In the genomic region with DNA sequence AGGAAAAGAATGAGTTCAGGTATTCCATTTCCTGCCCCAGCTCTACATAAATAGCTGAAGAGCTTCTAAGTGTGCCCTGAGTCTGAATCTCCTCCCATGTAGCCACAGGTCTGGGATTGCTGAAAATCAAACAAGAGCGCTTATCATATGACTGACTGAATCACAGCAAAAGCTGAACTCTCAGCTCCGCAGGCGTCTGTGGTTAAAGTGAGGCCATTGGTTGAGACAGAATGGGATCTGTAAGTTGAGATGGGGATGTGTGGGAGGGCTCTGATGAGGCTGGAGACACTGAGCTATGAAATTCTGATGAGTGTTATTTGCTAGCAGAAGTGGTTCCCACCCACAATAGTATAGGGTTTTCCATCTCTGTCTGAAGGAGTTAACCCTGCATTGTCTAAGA, we compare ENCODE assay signal across 21 cellular contexts.
DNase-seq lines count a peak whose midpoint lies in the region; ATAC-seq, FAIRE-seq and TF ChIP-seq lines count a peak whose summit lies in the region.
"Had no signal": no experiment of that assay in that cellular context is flagged by ENCODE, and none has a peak within 500 bp of the region (broad histone marks: within the 10 kb centered on the region; RNA-seq: fewer than 3 reads in every experiment).

No MANE protein-coding gene starts in this region.

- TF ChIP-seq CTCF in right lobe of liver (IDR thresholded peaks at IDR 0.05) (no peak), HepG2 (CRISPR knock-in tag; IDR thresholded peaks at IDR 0.05) (no peak), mammary epithelial cell (conservative IDR thresholded peaks at IDR 0.05 in 1 of 2, IDR thresholded peaks at IDR 0.05 in 1 of 2; ENCODE audit: extremely low read depth in 1 of 2, insufficient read depth in 1 of 2, low read depth in 1 of 2, low read length in 2 of 2) (no peak), esophagus muscularis mucosa (IDR thresholded peaks at IDR 0.05) (no peak)

- H3K9ac ChIP-seq in HepG2 (ENCODE audit: insufficient read depth, low read depth, low read length), result no peak overlapping the region
- no peak overlapping the region for H3K9ac ChIP-seq in mammary epithelial cell (ENCODE audit: insufficient read depth, low read length)

- H3K4me2 ChIP-seq in HepG2 (ENCODE audit: low read depth, low read length), result no peak overlapping the region
- no peak overlapping the region for H3K4me2 ChIP-seq in mammary epithelial cell (ENCODE audit: insufficient read depth, low read depth, low read length)

- peak in 3 of 4 donors; percentile 9 to 28 (median 21) for ATAC-seq in right lobe of liver
- ATAC-seq in HepG2, result no peak
- ATAC-seq: activated CD8-positive, alpha-beta T cell treated with anti-CD3 and anti-CD28 coated beads, Interleukin-2, amount 10 ng/mL, durations not matched to agents 7 days and 5 days; right cardiac atrium had no signal

- TF ChIP-seq EP300 in HepG2 (IDR thresholded peaks at IDR 0.05; ENCODE audit: low read depth in 2 of 2, low read length in 2 of 2) (no peak), HepG2 (CRISPR knock-in tag; IDR thresholded peaks at IDR 0.05; ENCODE audit: borderline replicate concordance) (no peak), esophagus muscularis mucosa (IDR thresholded peaks at IDR 0.05) (no peak)

- TF ChIP-seq POLR2A in right lobe of liver (IDR thresholded peaks at IDR 0.05), result no peak
- TF ChIP-seq POLR2A in HepG2 (IDR thresholded peaks at IDR 0.05; ENCODE audit: insufficient read depth in 1 of 2, low read depth in 2 of 2, low read length in 2 of 2), result no peak
- no peak for TF ChIP-seq POLR2A in esophagus muscularis mucosa (IDR thresholded peaks at IDR 0.05; ENCODE audit: low read depth)

- intact Hi-C loops in right lobe of liver (cut with DNase I) (no loop called here), HepG2 (cut with micrococcal nuclease; ENCODE audit: unreplicated experiment) (no loop called here), mammary epithelial cell (cut with micrococcal nuclease) (no loop called here), esophagus muscularis mucosa (cut with DNase I) (no loop called here)

- no peak overlapping the region for H2AFZ ChIP-seq in HepG2 (ENCODE audit: low read length)
- H2AFZ ChIP-seq in mammary epithelial cell (ENCODE audit: low read depth, low read length), result no peak overlapping the region

- FAIRE-seq in HepG2 (lab: Jason Lieb, UNC), result no peak
- FAIRE-seq in urothelium cell line (lab: Jason Lieb, UNC), result no peak

- no peak for TF ChIP-seq RAD21 in HepG2 (CRISPR knock-in tag; IDR thresholded peaks at IDR 0.05)

- no TSS peak for BruUV-seq in HepG2 (replicated peaks; lab: Mats Ljungman, UMichigan)
- no TSS peak for BruUV-seq in mammary epithelial cell (replicated peaks; lab: Mats Ljungman, UMichigan)

- H3K27ac ChIP-seq in right lobe of liver, result peak overlapping the region in 1 of 3 donors; percentile 35
- no peak overlapping the region for H3K27ac ChIP-seq in HepG2 (ENCODE audit: extremely low read length, insufficient read depth, low read length)
- no peak overlapping the region for H3K27ac ChIP-seq in mammary epithelial cell (ENCODE audit: insufficient read depth, low read depth, low read length)
- no peak overlapping the region for H3K27ac ChIP-seq in esophagus muscularis mucosa (replicated peaks in 1 of 4)
- H3K27ac ChIP-seq: adrenal gland, vagina had no signal

- dilution Hi-C loops in mammary epithelial cell (cut with HindIII; ENCODE audit: low sequenced_read_pairs), result no loop called here

- no peaks in the 10 kb centered on the region for H3K27me3 ChIP-seq in right lobe of liver
- no peaks in the 10 kb centered on the region for H3K27me3 ChIP-seq in HepG2 (ENCODE audit: control insufficient read depth in 1 of 2, insufficient read depth in 2 of 2, low read length in 2 of 2)
- no peaks in the 10 kb centered on the region for H3K27me3 ChIP-seq in mammary epithelial cell (ENCODE audit: insufficient read depth, low read length)
- H3K27me3 ChIP-seq in esophagus muscularis mucosa, result no peaks in the 10 kb centered on the region
- H3K27me3 ChIP-seq: adrenal gland, MG63, vagina had no signal

- peaks cover 0 to 15% (median 3%) of the 10 kb centered on the region in 4 donors for H3K4me1 ChIP-seq in right lobe of liver
- no peaks in the 10 kb centered on the region for H3K4me1 ChIP-seq in HepG2 (ENCODE audit: insufficient read depth, low read length)
- H3K4me1 ChIP-seq in mammary epithelial cell (ENCODE audit: insufficient read depth, low read length), result no peaks in the 10 kb centered on the region
- H3K4me1 ChIP-seq in esophagus muscularis mucosa, result no peaks in the 10 kb centered on the region
- H3K4me1 ChIP-seq: adrenal gland, vagina had no signal

- DNase-seq in right lobe of liver (no peak), HepG2 (ENCODE audit: low spot score) (no peak), mammary epithelial cell (peak; percentile 86), left kidney (ENCODE audit: low read depth, low spot score) (peak; percentile 83), urothelium cell line (ENCODE audit: low spot score) (peak; percentile 14), esophagus muscularis mucosa (ENCODE audit: extremely low spot score) (no peak), NCI-H446 treated with DMSO at 0.1 percent for 48 hours (lab: John Stamatoyannopoulos, UW) (no peak), OCI-M2 (lab: John Stamatoyannopoulos, UW; ENCODE audit: unreplicated experiment) (no peak)
- DNase-seq: activated CD4-positive, CD25-positive, alpha-beta regulatory T cell; activated CD8-positive, alpha-beta T cell treated with anti-CD3 and anti-CD28 coated beads, Interleukin-2, amount 10 ng/mL, durations not matched to agents 7 days and 5 days; adrenal gland; CD4-positive, alpha-beta T cell; DMS79 treated with DMSO at 0.1 percent for 48 hours; GOT3; immature natural killer cell; MG63; NCI-H1694; NCI-H526; right cardiac atrium; stimulated activated CD4-positive, alpha-beta T cell treated with anti-CD3 and anti-CD28 coated beads, Interleukin-1b, Interleukin-23, amount 100 ng/mL, for 48 hours had no signal

- no peaks in the 10 kb centered on the region for H3K9me3 ChIP-seq in right lobe of liver
- peaks cover 41% of the 10 kb centered on the region for H3K9me3 ChIP-seq in HepG2 (ENCODE audit: low read length)
- H3K9me3 ChIP-seq in mammary epithelial cell (replicated peaks; ENCODE audit: insufficient read depth, low read length), result no peaks in the 10 kb centered on the region
- no peaks in the 10 kb centered on the region for H3K9me3 ChIP-seq in esophagus muscularis mucosa
- H3K9me3 ChIP-seq: adrenal gland, MG63, vagina had no signal

- POLR2A ChIA-PET in HepG2 (lab: Yijun Ruan, JAX), result no interaction called here

- H4K20me1 ChIP-seq in HepG2 (ENCODE audit: insufficient read depth, low read length), result no peaks in the 10 kb centered on the region
- no peaks in the 10 kb centered on the region for H4K20me1 ChIP-seq in mammary epithelial cell (ENCODE audit: insufficient read depth, low read length)

- in situ Hi-C loops in HepG2 (cut with HindIII; ENCODE audit: extremely low pct_ligation_motif_present, low pct_unique_long_range_greater_than_20kb) (no loop called here), mammary epithelial cell (cut with MboI; ENCODE audit: low sequenced_read_pairs in 2 of 2) (no loop called here)

- H3K79me2 ChIP-seq in HepG2 (ENCODE audit: insufficient read depth, low read length), result no peaks in the 10 kb centered on the region
- H3K79me2 ChIP-seq in mammary epithelial cell (ENCODE audit: insufficient read depth, low read length), result no peaks in the 10 kb centered on the region

- no peaks in the 10 kb centered on the region for H3K36me3 ChIP-seq in right lobe of liver
- no peaks in the 10 kb centered on the region for H3K36me3 ChIP-seq in HepG2 (replicated peaks in 1 of 2; ENCODE audit: control insufficient read depth in 1 of 2, insufficient read depth in 2 of 2, low read length in 2 of 2)
- H3K36me3 ChIP-seq in mammary epithelial cell (ENCODE audit: insufficient read depth, low read length), result no peaks in the 10 kb centered on the region
- H3K36me3 ChIP-seq in esophagus muscularis mucosa, result no peaks in the 10 kb centered on the region
- H3K36me3 ChIP-seq: adrenal gland, MG63, vagina had no signal

- WGBS in right lobe of liver (ENCODE audit: insufficient coverage, low coverage, low lambda C conversion rate, missing lambda C conversion rate), result 43% methylated on average over 3 of the region's 3 CpGs
- 37% methylated on average over 3 of the region's 3 CpGs for WGBS in HepG2 (ENCODE audit: low lambda C conversion rate)
- 98% methylated on average over 3 of the region's 3 CpGs for WGBS in mammary epithelial cell (ENCODE audit: low coverage, missing lambda C conversion rate)
- WGBS in esophagus muscularis mucosa, result 84% methylated on average over 3 of the region's 3 CpGs

- CTCF ChIA-PET in HepG2 (lab: Yijun Ruan, JAX; ENCODE audit: low intra/inter-chr PET ratio, low total read pairs) (no interaction called here), mammary epithelial cell (lab: Charles Lee; ENCODE audit: low non-redundant PET) (no interaction called here)

- H3K4me3 ChIP-seq in right lobe of liver (no peak overlapping the region), HepG2 (replicated peaks in 1 of 3; ENCODE audit: insufficient read depth in 1 of 3, low read depth in 2 of 3, low read length in 3 of 3) (no peak overlapping the region), mammary epithelial cell (replicated peaks in 1 of 3; ENCODE audit: insufficient read depth in 1 of 3, low read depth in 2 of 3, low read length in 3 of 3) (no peak overlapping the region), esophagus muscularis mucosa (no peak overlapping the region)
- H3K4me3 ChIP-seq: adrenal gland, MG63, vagina had no signal

TF ChIP-seq in HepG2, 621 proteins besides CTCF, POLR2A, EP300 and RAD21 (continues in another document):
- TF ChIP-seq RARG (CRISPR knock-in tag; IDR thresholded peaks at IDR 0.05; ENCODE audit: low read depth) (no peak), SALL2 (CRISPR knock-in tag; IDR thresholded peaks at IDR 0.05) (no peak), CBX2 (IDR thresholded peaks at IDR 0.05; ENCODE audit: low read depth, low read length) (no peak), CBX2 (CRISPR knock-in tag; IDR thresholded peaks at IDR 0.05; ENCODE audit: low read depth) (no peak), ETV6 (CRISPR knock-in tag; conservative IDR thresholded peaks at IDR 0.05) (no peak), ZNF562 (CRISPR knock-in tag; IDR thresholded peaks at IDR 0.05; ENCODE audit: borderline replicate concordance) (no peak), ARID2 (CRISPR knock-in tag; IDR thresholded peaks at IDR 0.05; ENCODE audit: borderline replicate concordance) (no peak), AHR (CRISPR knock-in tag; IDR thresholded peaks at IDR 0.05) (no peak)
- TF ChIP-seq, protein P1, sequence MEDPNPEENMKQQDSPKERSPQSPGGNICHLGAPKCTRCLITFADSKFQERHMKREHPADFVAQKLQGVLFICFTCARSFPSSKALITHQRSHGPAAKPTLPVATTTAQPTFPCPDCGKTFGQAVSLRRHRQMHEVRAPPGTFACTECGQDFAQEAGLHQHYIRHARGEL (CRISPR knock-in tag; IDR thresholded peaks at IDR 0.05), result no peak

Comparison
In these comparisons a context has a peak if more than half of its experiments do, and no peak if none do; other contexts are left out.
1. DNase-seq: peak in mammary epithelial cell (single experiment), left kidney (single experiment) and urothelium cell line (single experiment); none in right lobe of liver (0 of 3), HepG2 (single experiment), esophagus muscularis mucosa (single experiment), NCI-H446 treated with DMSO at 0.1 percent for 48 hours (single experiment) and OCI-M2 (single experiment).